In genomic region chrX:2513120-2513664, GRCh38 we compare ENCODE assay signal across 25 cellular contexts. TPM values are rescaled to one million over a fixed set of nuclear protein-coding genes. Genes with fewer than 3 reads are reported as not detected.
DNase-seq lines count a peak whose midpoint lies in the region; ATAC-seq and TF ChIP-seq lines count a peak whose summit lies in the region.
"Had no signal": no experiment of that assay in that cellular context is flagged by ENCODE, and none has a peak within 500 bp of the region (broad histone marks: within the 10 kb centered on the region; RNA-seq: fewer than 3 reads in every experiment).

No MANE protein-coding gene starts in this region.

- no peaks in the 10 kb centered on the region for H3K27me3 ChIP-seq in SU-DHL-6 (ENCODE audit: low read length)

- H3K27ac Mint-ChIP-seq in nephron, result peak overlapping the region; percentile 45 to 94 (median 83)
- H3K27ac Mint-ChIP-seq: activated naive CD4-positive, alpha-beta T cell treated with anti-CD3 and anti-CD28 coated beads for 36 hours; activated T-helper 1 cell treated with anti-CD3 and anti-CD28 coated beads, Interleukin-12 subunit alpha, Interleukin-12 subunit beta, Interleukin-2, Interleukin-4 antibody, amounts not matched to agents 30 ng/mL and 10 ng/mL and 1 ng/mL, durations not matched to agents 14 hours and 24 hours and 36 hours; CD4-positive, alpha-beta T cell; memory B cell had no signal

- no peaks in the 10 kb centered on the region for H3K79me2 ChIP-seq in SU-DHL-6 (ENCODE audit: insufficient read depth, low read length)

- no peaks in the 10 kb centered on the region for H3K36me3 ChIP-seq in SU-DHL-6 (ENCODE audit: low read length)
- H3K36me3 ChIP-seq: heart right ventricle had no signal

- no peak overlapping the region for H2AFZ ChIP-seq in SU-DHL-6 (ENCODE audit: low read depth, low read length, severe bottlenecking)

- ATAC-seq in left cardiac atrium, result no peak
- no peak for ATAC-seq in GM18873 (IDR thresholded peaks at IDR 0.05; ENCODE audit: low FRiP score, unreplicated experiment)
- ATAC-seq: activated CD4-positive, CD25-positive, alpha-beta regulatory T cell treated with anti-CD3 and anti-CD28 coated beads, Interleukin-2, amount 50 U/mL, for 24 hours; HCT116; heart right ventricle; left colon had no signal

- intact Hi-C loops in cardiac septum (cut with DNase I), result no loop called here
- intact Hi-C loops in left cardiac atrium (cut with DNase I), result no loop called here

- H3K9me3 Mint-ChIP-seq in nephron, result no peaks in the 10 kb centered on the region
- H3K9me3 Mint-ChIP-seq: activated naive CD4-positive, alpha-beta T cell treated with anti-CD3 and anti-CD28 coated beads for 36 hours; activated T-helper 1 cell treated with anti-CD3 and anti-CD28 coated beads, Interleukin-12 subunit alpha, Interleukin-12 subunit beta, Interleukin-2, Interleukin-4 antibody, amounts not matched to agents 30 ng/mL and 10 ng/mL and 1 ng/mL, durations not matched to agents 14 hours and 24 hours and 36 hours; CD4-positive, alpha-beta T cell; memory B cell had no signal

- H3K4me1 Mint-ChIP-seq in nephron, result peaks cover 9% of the 10 kb centered on the region

- no peaks in the 10 kb centered on the region for H3K9me3 ChIP-seq in SU-DHL-6 (ENCODE audit: insufficient read depth, low read length)
- H3K9me3 ChIP-seq: heart right ventricle had no signal

- peaks cover 5% of the 10 kb centered on the region for H3K27me3 Mint-ChIP-seq in nephron (ENCODE audit: low read depth)
- H3K27me3 Mint-ChIP-seq: CD4-positive, alpha-beta T cell; memory B cell had no signal

- no peak overlapping the region for H3K4me3 Mint-ChIP-seq in nephron
- H3K4me3 Mint-ChIP-seq: activated naive CD4-positive, alpha-beta T cell treated with anti-CD3 and anti-CD28 coated beads for 36 hours; activated T-helper 1 cell treated with anti-CD3 and anti-CD28 coated beads, Interleukin-12 subunit alpha, Interleukin-12 subunit beta, Interleukin-2, Interleukin-4 antibody, amounts not matched to agents 30 ng/mL and 10 ng/mL and 1 ng/mL, durations not matched to agents 14 hours and 24 hours and 36 hours; CD4-positive, alpha-beta T cell; memory B cell had no signal

- H3K4me2 ChIP-seq in SU-DHL-6 (ENCODE audit: low read depth, low read length, poor library complexity, severe bottlenecking), result no peak overlapping the region

- DNase-seq in cardiac septum (ENCODE audit: low spot score) (peak; percentile 14), left cardiac atrium (no peak), NCI-H446 (lab: John Stamatoyannopoulos, UW) (no peak), cerebellum (ENCODE audit: low spot score) (no peak)
- no peak for DNase-seq in activated CD8-positive, alpha-beta memory T cell treated with anti-CD3 and anti-CD28 coated beads, Interleukin-2, amount 50 U/mL, for 48 hours
- DNase-seq: activated CD4-positive, alpha-beta T cell treated with anti-CD3 and anti-CD28 coated beads, Interleukin-2, amount 50 U/mL, for 48 hours; activated naive CD4-positive, alpha-beta T cell treated with anti-CD3 and anti-CD28 coated beads for 36 hours; CD4-positive, alpha-beta T cell; effector memory CD4-positive, alpha-beta T cell; EL; heart right ventricle; KBM-7; left colon; NCI-H1105 treated with DMSO at 0.1 percent for 48 hours; NCI-H2029; NCI-H748 treated with DMSO at 0.1 percent for 48 hours; stimulated activated CD4-positive, alpha-beta T cell treated with anti-CD3 and anti-CD28 coated beads, Interleukin-4, amount 100 ng/mL, for 1 hour had no signal

- no peak overlapping the region for H3K9ac ChIP-seq in SU-DHL-6 (ENCODE audit: low read length)

- no peaks in the 10 kb centered on the region for H3K36me3 Mint-ChIP-seq in nephron (ENCODE audit: low read depth)
- H3K36me3 Mint-ChIP-seq: memory B cell had no signal

- H3K27ac ChIP-seq in SU-DHL-6 (ENCODE audit: low read depth, low read length), result peak overlapping the region; percentile 96
- H3K27ac ChIP-seq: 22Rv1, heart right ventricle had no signal

- H3K9me2 ChIP-seq in SU-DHL-6 (replicated peaks; ENCODE audit: insufficient read depth, low read length), result no peaks in the 10 kb centered on the region

- no peak for TF ChIP-seq CTCF in SU-DHL-6 (IDR thresholded peaks at IDR 0.05; ENCODE audit: insufficient read depth, low read length, poor library complexity, severe bottlenecking)
- no peak for TF ChIP-seq CTCF in nephron (IDR thresholded peaks at IDR 0.05; ENCODE audit: unreplicated experiment in 3 of 3)

- no peaks in the 10 kb centered on the region for H4K20me1 ChIP-seq in SU-DHL-6 (ENCODE audit: low read depth, low read length)

- H3F3A ChIP-seq in SU-DHL-6 (ENCODE audit: insufficient read depth), result peaks cover 27% of the 10 kb centered on the region

- no peak overlapping the region for H3K4me3 ChIP-seq in SU-DHL-6 (ENCODE audit: insufficient read depth, low read length, poor library complexity, severe bottlenecking)
- H3K4me3 ChIP-seq: heart right ventricle had no signal

RNA-seq across cellular contexts. Expression of gene DHRSX, which starts 12.4 kb away (rescaled TPM):
- 24.9 TPM for total RNA-seq in cardiac septum
- 10 to 100 TPM; 21.0 to 34.0 TPM for total RNA-seq in left cardiac atrium
- 29.5 TPM for total RNA-seq in cerebellum

RNA-seq across cellular contexts. Expression of gene ZBED1, which starts 12.4 kb away (rescaled TPM):
- total RNA-seq in cardiac septum, result 45.1 TPM
- 10 to 100 TPM; 37.7 to 45.0 TPM for total RNA-seq in left cardiac atrium
- total RNA-seq in cerebellum, result 28.4 TPM
